In genomic region chr5:180333661-180334060, GRCh38 we compare ENCODE assay signal across 13 cellular contexts. TPM values are rescaled to one million over a fixed set of nuclear protein-coding genes. Genes with fewer than 3 reads are reported as not detected.
DNase-seq lines count a peak whose midpoint lies in the region; ATAC-seq, FAIRE-seq and TF ChIP-seq lines count a peak whose summit lies in the region.
"Had no signal": no experiment of that assay in that cellular context is flagged by ENCODE, and none has a peak within 500 bp of the region (broad histone marks: within the 10 kb centered on the region; RNA-seq: fewer than 3 reads in every experiment).

No MANE protein-coding gene starts in this region.

- WGBS in A549 (ENCODE audit: missing lambda C conversion rate) = 3% methylated on average over 1 of the region's 4 CpGs
- WGBS in adrenal gland, 4 donors = 75 to 90% (median 79%) methylated on average over 4 of the region's 4 CpGs

- TF ChIP-seq CTCF in A549 (IDR thresholded peaks at IDR 0.05) (no peak), brain microvascular endothelial cell (IDR thresholded peaks at IDR 0.05; ENCODE audit: low read depth, low read length, missing control alignments) (no peak), adrenal gland (IDR thresholded peaks at IDR 0.05) (no peak), type B pancreatic cell (conservative IDR thresholded peaks at IDR 0.05) (no peak)

- TF ChIP-seq EP300 in A549 (IDR thresholded peaks at IDR 0.05) = peak; percentile 47 to 54; a peak in 2 of 5 replicates

- H3K4me3 Mint-ChIP-seq in type B pancreatic cell = no peak overlapping the region
- H3K4me3 Mint-ChIP-seq: activated CD8-positive, alpha-beta memory T cell treated with anti-CD3 and anti-CD28 coated beads, Interleukin-2, amount 10 ng/mL, durations not matched to agents 7 days and 5 days; activated naive CD4-positive, alpha-beta T cell treated with anti-CD3 and anti-CD28 coated beads, Interleukin-2, amount 50 U/mL, for 24 hours had no signal

- no peaks in the 10 kb centered on the region for H3K9me3 ChIP-seq in A549
- H3K9me3 ChIP-seq in adrenal gland (replicated peaks in 1 of 3) = no peaks in the 10 kb centered on the region
- H3K9me3 ChIP-seq: transverse colon had no signal

- CTCF ChIA-PET in A549 (lab: Yijun Ruan, JAX) = interaction anchor here (1.1 to 14.9 kb wide), 8 partner anchors 9 to 158 kb away, joined by 3 to 250 read pairs (median 10); partner anchors contain the start of gene MAPK9

- H3K9me3 Mint-ChIP-seq in type B pancreatic cell = no peaks in the 10 kb centered on the region
- H3K9me3 Mint-ChIP-seq: activated naive CD4-positive, alpha-beta T cell treated with anti-CD3 and anti-CD28 coated beads, Interleukin-2, amount 50 U/mL, for 24 hours had no signal

- intact Hi-C loops in adrenal gland (cut with DNase I) = no loop called here

- H3K36me3 ChIP-seq in brain microvascular endothelial cell (replicated peaks) (peaks cover 65% of the 10 kb centered on the region), adrenal gland (replicated peaks in 1 of 2) (peaks cover 0 to 8% of the 10 kb centered on the region in 2 donors)
- H3K36me3 ChIP-seq: transverse colon had no signal

- DNase-seq in A549 (ENCODE audit: low read depth in 1 of 2, low spot score in 1 of 2) = peak; percentile 81 to 85
- peak; percentile 60 for DNase-seq in HS-5 (ENCODE audit: low read depth)
- peak; percentile 83 for DNase-seq in brain microvascular endothelial cell
- peak; percentile 45 for DNase-seq in kidney glomerular epithelial cell (lab: John Stamatoyannopoulos, UW)
- DNase-seq in adrenal gland = no peak
- no peak for DNase-seq in middle frontal gyrus (ENCODE audit: extremely low spot score, low spot score)
- DNase-seq in type B pancreatic cell (ENCODE audit: extremely low spot score, unreplicated experiment) = no peak
- DNase-seq: activated CD8-positive, alpha-beta memory T cell treated with anti-CD3 and anti-CD28 coated beads, Interleukin-2, amount 10 ng/mL, durations not matched to agents 7 days and 5 days; DMS153; NCI-H1092; transverse colon had no signal

- H3K4me2 ChIP-seq in A549 = peak overlapping the region; percentile 69

- in situ Hi-C loops in brain microvascular endothelial cell (cut with HindIII; ENCODE audit: low pct_ligation_motif_present, low sequenced_read_pairs) = no loop called here

- peak in 1 of 2 experiments; percentile 5; a peak in 1 of 5 replicates for TF ChIP-seq RAD21 in A549 (conservative IDR thresholded peaks at IDR 0.05 in 1 of 2, IDR thresholded peaks at IDR 0.05 in 1 of 2)

- H3K27ac ChIP-seq in A549 (peak overlapping the region; percentile 82 to 87), brain microvascular endothelial cell (peak overlapping the region; percentile 95), adrenal gland (no peak overlapping the region)
- H3K27ac ChIP-seq: transverse colon had no signal

- H3K27me3 ChIP-seq in brain microvascular endothelial cell (replicated peaks) (no peaks in the 10 kb centered on the region), adrenal gland (no peaks in the 10 kb centered on the region)

- TF ChIP-seq POLR2A in A549 (IDR thresholded peaks at IDR 0.05; ENCODE audit: low read length) = no peak
- no peak for TF ChIP-seq POLR2A in adrenal gland (IDR thresholded peaks at IDR 0.05)

- FAIRE-seq in A549 (lab: Jason Lieb, UNC) = peak; percentile 96

- POLR2A ChIA-PET in A549 (lab: Yijun Ruan, JAX) = interaction anchor here (1.0 kb wide), 1 partner anchor 20 kb away, joined by 4 read pairs; the partner anchor contains the start of gene GFPT2

- H3K4me3 ChIP-seq in A549 = no peak overlapping the region
- H3K4me3 ChIP-seq in brain microvascular endothelial cell (ENCODE audit: low read depth, low read length) = no peak overlapping the region
- H3K4me3 ChIP-seq in adrenal gland = no peak overlapping the region
- H3K4me3 ChIP-seq: transverse colon had no signal

- ATAC-seq in A549 (peak in 1 of 2 experiments; percentile 47; a peak in 3 of 6 replicates), HG03520 (IDR thresholded peaks at IDR 0.05; ENCODE audit: unreplicated experiment) (no peak)
- ATAC-seq: activated CD8-positive, alpha-beta memory T cell treated with anti-CD3 and anti-CD28 coated beads, Interleukin-2, amount 10 ng/mL, durations not matched to agents 7 days and 5 days had no signal

- H3K36me3 Mint-ChIP-seq in type B pancreatic cell = peaks cover 5% of the 10 kb centered on the region
- H3K36me3 Mint-ChIP-seq: activated CD8-positive, alpha-beta memory T cell treated with anti-CD3 and anti-CD28 coated beads, Interleukin-2, amount 10 ng/mL, durations not matched to agents 7 days and 5 days; activated naive CD4-positive, alpha-beta T cell treated with anti-CD3 and anti-CD28 coated beads, Interleukin-2, amount 50 U/mL, for 24 hours had no signal

- H3K27me3 Mint-ChIP-seq in type B pancreatic cell = peaks cover 9% of the 10 kb centered on the region

- peaks cover 7% of the 10 kb centered on the region for H3K4me1 Mint-ChIP-seq in type B pancreatic cell (ENCODE audit: unreplicated experiment)
- H3K4me1 Mint-ChIP-seq: activated naive CD4-positive, alpha-beta T cell treated with anti-CD3 and anti-CD28 coated beads, Interleukin-2, amount 50 U/mL, for 24 hours had no signal

- H3K4me1 ChIP-seq in A549 (peaks cover 58% of the 10 kb centered on the region), adrenal gland (replicated peaks in 1 of 2) (peaks cover 6 to 10% of the 10 kb centered on the region in 2 donors)
- H3K4me1 ChIP-seq: transverse colon had no signal

- H3K27ac Mint-ChIP-seq in type B pancreatic cell = no peak overlapping the region
- H3K27ac Mint-ChIP-seq: activated CD8-positive, alpha-beta memory T cell treated with anti-CD3 and anti-CD28 coated beads, Interleukin-2, amount 10 ng/mL, durations not matched to agents 7 days and 5 days; activated naive CD4-positive, alpha-beta T cell treated with anti-CD3 and anti-CD28 coated beads, Interleukin-2, amount 50 U/mL, for 24 hours had no signal

TF ChIP-seq in A549, 52 proteins besides CTCF, POLR2A, EP300 and RAD21 (continues in another document):
- TF ChIP-seq E2F6 (IDR thresholded peaks at IDR 0.05; ENCODE audit: borderline replicate concordance, low read depth) (peak; percentile 46), MAX (IDR thresholded peaks at IDR 0.05) (peak; percentile 92), ATOH8 (CRISPR knock-in tag; IDR thresholded peaks at IDR 0.05; ENCODE audit: low read depth) (peak; percentile 41; the same call in 1 of the 2 replicates), HDAC2 (IDR thresholded peaks at IDR 0.05) (no peak), CEBPB (IDR thresholded peaks at IDR 0.05) (peak in 1 of 2 experiments; percentile 67; a peak in 1 of 4 replicates), BHLHE40 (IDR thresholded peaks at IDR 0.05; ENCODE audit: low read depth, low read length) (no peak), RNF2 (IDR thresholded peaks at IDR 0.05; ENCODE audit: borderline replicate concordance, low read depth) (no peak), JUNB (IDR thresholded peaks at IDR 0.05) (peak; percentile 91), JUN (IDR thresholded peaks at IDR 0.05) (peak; percentile 48 to 49; a peak in 3 of 5 replicates), BCL3 (IDR thresholded peaks at IDR 0.05) (0 out of 3 replicates have a peak, but pooled peaks have one; percentile 49), GATA3 (IDR thresholded peaks at IDR 0.05; ENCODE audit: borderline replicate concordance) (peak; percentile 79; the same call in 1 of the 2 replicates)

RNA-seq across cellular contexts. Expression of gene GFPT2, which starts 19.5 kb away (rescaled TPM):
- 38.0 and 40.5 TPM in 2 replicates for polyA plus RNA-seq in A549 (2011; rRNA removed)
- 16.9 and 22.1 TPM in 2 replicates for polyA plus RNA-seq in A549 (2012; cell fraction: cytosol; rRNA removed)
- 31.2 and 41.0 TPM in 2 replicates for polyA plus RNA-seq in A549 (2012; cell fraction: nucleus; rRNA removed)
- 24.4 to 34.9 TPM (median 31.6 TPM) in 3 replicates for polyA plus RNA-seq in A549 (2017; fragmentation: RNase III; extraction: RNeasy Plus Mini Kit Qiagen cat#74134 plus additional on column Dnase treatment)
- polyA minus RNA-seq in A549 (2011; rRNA and poly(A)+ RNA removed) = 34.8 and 36.3 TPM in 2 replicates
- 10 to 100 TPM in 4 of 8 donors, 1 to 10 TPM in 4; 5.8 to 20.1 (median 10.1) TPM for total RNA-seq in adrenal gland
- 10 to 100 TPM in 1 of 3 donors, 1 to 10 TPM in 2; 4.6 to 18.3 (median 6.8) TPM for polyA plus RNA-seq in adrenal gland
- total RNA-seq in type B pancreatic cell (ENCODE audit: low replicate concordance) = 1.1 and 17.6 TPM in 2 replicates

RNA-seq across cellular contexts. Expression of gene MAPK9, which starts 41.8 kb away (rescaled TPM):
- polyA plus RNA-seq in A549 (2011; rRNA removed) = 52.7 and 66.9 TPM in 2 replicates
- polyA plus RNA-seq in A549 (2012; cell fraction: cytosol; rRNA removed) = 31.5 and 35.5 TPM in 2 replicates
- 17.8 and 29.8 TPM in 2 replicates for polyA plus RNA-seq in A549 (2012; cell fraction: nucleus; rRNA removed)
- polyA plus RNA-seq in A549 (2017; fragmentation: RNase III; extraction: RNeasy Plus Mini Kit Qiagen cat#74134 plus additional on column Dnase treatment) = 34.6 to 36.6 TPM (median 34.7 TPM) in 3 replicates
- 57.9 and 65.4 TPM in 2 replicates for polyA minus RNA-seq in A549 (2011; rRNA and poly(A)+ RNA removed)
- 10 to 100 TPM; 20.7 to 54.0 (median 37.0) TPM for total RNA-seq in adrenal gland
- polyA plus RNA-seq in adrenal gland = 10 to 100 TPM; 11.9 to 66.6 (median 13.7) TPM
- total RNA-seq in type B pancreatic cell (ENCODE audit: low replicate concordance) = 34.4 and 35.2 TPM in 2 replicates

Comparison
In these comparisons a context has a peak if more than half of its experiments do, and no peak if none do; other contexts are left out.
1. DNase-seq: peak in A549 (2 of 2), HS-5 (single experiment), brain microvascular endothelial cell (single experiment) and kidney glomerular epithelial cell (single experiment); none in adrenal gland (0 of 7), middle frontal gyrus (single experiment) and type B pancreatic cell (single experiment).
2. H3K27ac ChIP-seq: peak in A549 (2 of 2) and brain microvascular endothelial cell (single experiment); none in adrenal gland (0 of 5).